In the genomic region with DNA sequence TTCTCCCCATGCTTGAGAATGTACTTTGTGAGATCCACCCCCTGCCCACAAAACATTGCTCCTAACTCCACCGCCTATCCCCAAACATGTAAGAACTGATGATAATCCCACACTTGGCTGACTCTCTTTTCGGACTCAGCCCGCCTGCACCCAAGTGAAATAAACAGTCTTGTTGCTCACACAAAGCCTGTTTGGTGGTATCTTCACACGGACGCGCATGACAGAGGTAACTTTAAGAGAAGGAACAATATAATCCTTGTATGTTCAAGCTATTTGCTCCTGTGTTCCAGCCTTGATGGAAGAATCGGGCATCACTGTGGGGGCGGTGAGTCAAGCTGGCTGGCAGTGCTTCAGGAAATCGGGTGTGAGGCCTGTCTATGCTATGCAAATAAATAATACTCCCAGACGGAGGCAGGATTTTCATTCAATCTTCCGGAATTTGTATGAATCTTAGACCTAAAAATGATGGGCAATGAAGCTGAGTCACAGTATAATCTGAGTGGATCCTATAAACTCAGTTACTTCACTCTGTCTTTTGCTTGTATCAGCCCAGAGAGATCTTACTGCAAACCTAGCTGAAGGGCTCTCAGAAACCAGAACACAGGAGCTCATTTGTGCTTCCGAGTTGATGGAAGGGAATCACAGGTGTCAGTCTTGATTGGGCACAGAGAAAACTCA, we compare ENCODE assay signal across 8 cellular contexts. TPM values are rescaled to one million over a fixed set of nuclear protein-coding genes. Genes with fewer than 3 reads are reported as not detected.
DNase-seq lines count a peak whose midpoint lies in the region; ATAC-seq and TF ChIP-seq lines count a peak whose summit lies in the region.

No MANE protein-coding gene starts in this region.

- H3K9me3 Mint-ChIP-seq in activated T-cell treated with anti-CD3 and anti-CD28 coated beads, Interleukin-2, amount 50 U/mL, for 4 hours = no peaks in the 10 kb centered on the region

- H3K4me1 Mint-ChIP-seq in activated T-cell treated with anti-CD3 and anti-CD28 coated beads, Interleukin-2, amount 50 U/mL, for 4 hours (ENCODE audit: low read depth) = peaks cover 23% of the 10 kb centered on the region

- ATAC-seq in GM19463 (IDR thresholded peaks at IDR 0.05; ENCODE audit: unreplicated experiment) = peak; percentile 1
- ATAC-seq in activated T-cell treated with anti-CD3 and anti-CD28 coated beads, Interleukin-2, amount 50 U/mL, for 4 hours = no peak

- peak; percentile 92 for DNase-seq in NCI-H226
- peak; percentile 42 for DNase-seq in epithelial cell of proximal tubule (ENCODE audit: low read depth)
- DNase-seq in activated T-cell treated with anti-CD3 and anti-CD28 coated beads, Interleukin-2, amount 50 U/mL, for 4 hours = no peak
- DNase-seq in inferior parietal cortex (ENCODE audit: extremely low spot score) = no peak
- DNase-seq in activated CD8-positive, alpha-beta memory T cell treated with anti-CD3 and anti-CD28 coated beads, Interleukin-2, amount 50 U/mL, for 48 hours = no peak
- DNase-seq in activated CD4-positive, alpha-beta T cell treated with anti-CD3 and anti-CD28 coated beads for 1 hour = no peak

- no peaks in the 10 kb centered on the region for H3K27me3 ChIP-seq in skeletal muscle satellite cell (ENCODE audit: control insufficient read depth, insufficient read depth, low read length)

- H3K4me3 ChIP-seq in epithelial cell of proximal tubule (ENCODE audit: low read depth, low read length) = peak overlapping the region; percentile 19
- H3K4me3 ChIP-seq in skeletal muscle satellite cell (ENCODE audit: low read length) = peak overlapping the region; percentile 46

- H3K9me3 ChIP-seq in skeletal muscle satellite cell (replicated peaks; ENCODE audit: low read length) = no peaks in the 10 kb centered on the region

- no peaks in the 10 kb centered on the region for H3K27me3 Mint-ChIP-seq in activated T-cell treated with anti-CD3 and anti-CD28 coated beads, Interleukin-2, amount 50 U/mL, for 4 hours (ENCODE audit: low read depth)

- TF ChIP-seq CTCF in epithelial cell of proximal tubule (conservative IDR thresholded peaks at IDR 0.05; ENCODE audit: low read depth, low read length) = no peak

- peak overlapping the region; percentile 74 for H3K4me2 ChIP-seq in skeletal muscle satellite cell (ENCODE audit: low read length)

- H3K36me3 Mint-ChIP-seq in activated T-cell treated with anti-CD3 and anti-CD28 coated beads, Interleukin-2, amount 50 U/mL, for 4 hours (ENCODE audit: insufficient read depth) = no peaks in the 10 kb centered on the region

- H3K9ac ChIP-seq in skeletal muscle satellite cell (ENCODE audit: low read depth, low read length) = peak overlapping the region; percentile 84

- H3K4me3 Mint-ChIP-seq in activated T-cell treated with anti-CD3 and anti-CD28 coated beads, Interleukin-2, amount 50 U/mL, for 4 hours = no peak overlapping the region

- peaks cover 66% of the 10 kb centered on the region for H3K4me1 ChIP-seq in skeletal muscle satellite cell (ENCODE audit: control insufficient read depth, insufficient read depth, low read length)

- H3K36me3 ChIP-seq in skeletal muscle satellite cell (ENCODE audit: insufficient read depth, low read length) = no peaks in the 10 kb centered on the region

RNA-seq across cellular contexts. Expression of gene NT5E, which starts 45.2 kb away (rescaled TPM):
- total RNA-seq in epithelial cell of proximal tubule = 145 and 216 TPM in 2 replicates
- 342 and 377 TPM in 2 replicates for total RNA-seq in skeletal muscle satellite cell (2012; rRNA removed)
- 10 to 100 TPM in 2 of 3 donors, 1 to 10 TPM in 1; 9.4 to 18.4 (median 13.4) TPM for total RNA-seq in activated T-cell treated with anti-CD3 and anti-CD28 coated beads, Interleukin-2, amount 50 U/mL, for 4 hours

Comparison
In these comparisons a context has a peak if more than half of its experiments do, and no peak if none do; other contexts are left out.
1. DNase-seq: peak in NCI-H226 (single experiment) and epithelial cell of proximal tubule (single experiment); none in activated T-cell treated with anti-CD3 and anti-CD28 coated beads, Interleukin-2, amount 50 U/mL, for 4 hours (single experiment), inferior parietal cortex (single experiment), activated CD8-positive, alpha-beta memory T cell treated with anti-CD3 and anti-CD28 coated beads, Interleukin-2, amount 50 U/mL, for 48 hours (single experiment) and activated CD4-positive, alpha-beta T cell treated with anti-CD3 and anti-CD28 coated beads for 1 hour (single experiment).